Comparison of ENCODE assay signal across 22 cellular contexts in genomic region chr6:170199716-170200115, GRCh38.
"Had no signal": no experiment of that assay in that cellular context is flagged by ENCODE, and none has a peak within 500 bp of the region (broad histone marks: within the 10 kb centered on the region; RNA-seq: fewer than 3 reads in every experiment).

No MANE protein-coding gene starts in this region.

- H3K4me3 Mint-ChIP-seq: activated CD8-positive, alpha-beta memory T cell treated with anti-CD3 and anti-CD28 coated beads, Interleukin-2, amount 10 ng/mL, durations not matched to agents 7 days and 5 days; activated CD8-positive, alpha-beta T cell treated with anti-CD3 and anti-CD28 coated beads for 36 hours; activated T-cell treated with anti-CD3 and anti-CD28 coated beads, Interleukin-2, amount 50 U/mL, for 72 hours; dendritic cell treated with granulocyte-macrophage colony-stimulating factor and Interleukin-4, amounts not matched to agents 40 ng/mL and 50 ng/mL, for 4 days; natural killer cell had no signal

- H3K4me1 ChIP-seq: gastrocnemius medialis, tibial nerve had no signal

- H3K9me3 ChIP-seq: gastrocnemius medialis had no signal

- H3K27me3 ChIP-seq: brain microvascular endothelial cell, tibial nerve had no signal

- H3K4me3 ChIP-seq: gastrocnemius medialis, left ventricle myocardium inferior, tibial nerve had no signal

- ATAC-seq: activated CD8-positive, alpha-beta memory T cell treated with anti-CD3 and anti-CD28 coated beads, Interleukin-2, amount 10 ng/mL, durations not matched to agents 7 days and 5 days; activated CD8-positive, alpha-beta T cell treated with anti-CD3 and anti-CD28 coated beads for 36 hours; activated T-cell treated with anti-CD3 and anti-CD28 coated beads, Interleukin-2, amount 50 U/mL, for 72 hours; gastrocnemius medialis; natural killer cell had no signal

- H3K27ac ChIP-seq: brain microvascular endothelial cell, gastrocnemius medialis, left ventricle myocardium inferior, tibial nerve had no signal

- H3K36me3 ChIP-seq: brain microvascular endothelial cell, gastrocnemius medialis, left ventricle myocardium inferior, tibial nerve had no signal

- DNase-seq: activated CD4-positive, alpha-beta T cell treated with anti-CD3 and anti-CD28 coated beads, Interleukin-2, amount 50 U/mL, for 1 hour; activated CD4-positive, CD25-positive, alpha-beta regulatory T cell treated with anti-CD3 and anti-CD28 coated beads, Interleukin-2, amount 50 U/mL, for 72 hours; activated CD8-positive, alpha-beta memory T cell treated with anti-CD3 and anti-CD28 coated beads, Interleukin-2, amount 10 ng/mL, durations not matched to agents 7 days and 5 days; activated CD8-positive, alpha-beta T cell treated with anti-CD3 and anti-CD28 coated beads for 36 hours; activated naive CD4-positive, alpha-beta T cell treated with Interleukin-2 at 50 U/mL for 16 hours; activated T-cell treated with anti-CD3 and anti-CD28 coated beads for 4 hours; activated T-cell treated with anti-CD3 and anti-CD28 coated beads, Interleukin-2, amount 50 U/mL, for 72 hours; amniotic stem cell; brain microvascular endothelial cell; caudate nucleus; effector CD4-positive, alpha-beta T cell; gastrocnemius medialis; glutamatergic neuron; left ventricle myocardium inferior; natural killer cell; stimulated activated CD4-positive, alpha-beta T cell treated with anti-CD3 and anti-CD28 coated beads, Interleukin-15, amount 100 ng/mL, for 24 hours; stimulated activated CD4-positive, alpha-beta T cell treated with anti-CD3 and anti-CD28 coated beads, Interleukin-2, amount 100 ng/mL, for 24 hours; stimulated activated naive CD4-positive, alpha-beta T cell; T-helper 2 cell had no signal

- H3K27ac Mint-ChIP-seq: activated CD8-positive, alpha-beta memory T cell treated with anti-CD3 and anti-CD28 coated beads, Interleukin-2, amount 10 ng/mL, durations not matched to agents 7 days and 5 days; activated CD8-positive, alpha-beta T cell treated with anti-CD3 and anti-CD28 coated beads for 36 hours; activated T-cell treated with anti-CD3 and anti-CD28 coated beads, Interleukin-2, amount 50 U/mL, for 72 hours; dendritic cell treated with granulocyte-macrophage colony-stimulating factor and Interleukin-4, amounts not matched to agents 40 ng/mL and 50 ng/mL, for 4 days; natural killer cell; progenitor cell of endocrine pancreas had no signal
